In genomic region chr6:63923139-63923739, GRCh38 we compare ENCODE assay signal across 8 cellular contexts.
DNase-seq lines count a peak whose midpoint lies in the region; ATAC-seq and TF ChIP-seq lines count a peak whose summit lies in the region.

No MANE protein-coding gene starts in this region.

- H3K9me3 Mint-ChIP-seq in CD4-positive, alpha-beta T cell = no peaks in the 10 kb centered on the region
- no peaks in the 10 kb centered on the region for H3K9me3 Mint-ChIP-seq in endothelial cell (ENCODE audit: unreplicated experiment)
- H3K9me3 Mint-ChIP-seq in activated CD4-positive, alpha-beta T cell treated with anti-CD3 and anti-CD28 coated beads, Interleukin-2, amount 10 ng/mL, durations not matched to agents 24 days and 14 days = no peaks in the 10 kb centered on the region

- no peak overlapping the region for H3K4me3 Mint-ChIP-seq in CD4-positive, alpha-beta T cell
- H3K4me3 Mint-ChIP-seq in endothelial cell (ENCODE audit: unreplicated experiment) = no peak overlapping the region
- no peak overlapping the region for H3K4me3 Mint-ChIP-seq in activated CD4-positive, alpha-beta T cell treated with anti-CD3 and anti-CD28 coated beads, Interleukin-2, amount 10 ng/mL, durations not matched to agents 24 days and 14 days

- DNase-seq in CD4-positive, alpha-beta T cell = no peak
- DNase-seq in NOMO-1 treated with DMSO at 0.1 percent for 48 hours (lab: John Stamatoyannopoulos, UW; ENCODE audit: unreplicated experiment) (peak; percentile 37), endothelial cell (ENCODE audit: low spot score) (no peak), non-pigmented ciliary epithelial cell (ENCODE audit: low read depth) (peak; percentile 3)
- no peak for DNase-seq in activated CD4-positive, alpha-beta T cell treated with anti-CD3 and anti-CD28 coated beads, Interleukin-2, amount 10 ng/mL, durations not matched to agents 24 days and 14 days
- no peak for DNase-seq in activated CD8-positive, alpha-beta memory T cell treated with anti-CD3 and anti-CD28 coated beads for 24 hours

- no peaks in the 10 kb centered on the region for H3K36me3 Mint-ChIP-seq in CD4-positive, alpha-beta T cell (ENCODE audit: low read depth)
- no peaks in the 10 kb centered on the region for H3K36me3 Mint-ChIP-seq in endothelial cell (ENCODE audit: low read depth, unreplicated experiment)
- no peaks in the 10 kb centered on the region for H3K36me3 Mint-ChIP-seq in activated CD4-positive, alpha-beta T cell treated with anti-CD3 and anti-CD28 coated beads, Interleukin-2, amount 10 ng/mL, durations not matched to agents 24 days and 14 days (ENCODE audit: low read depth)

- CTCF ChIA-PET in CD4-positive, alpha-beta T cell (lab: Charles Lee) = no interaction called here

- H3K27ac Mint-ChIP-seq in CD4-positive, alpha-beta T cell = no peak overlapping the region
- no peak overlapping the region for H3K27ac Mint-ChIP-seq in endothelial cell (ENCODE audit: unreplicated experiment)
- no peak overlapping the region for H3K27ac Mint-ChIP-seq in activated CD4-positive, alpha-beta T cell treated with anti-CD3 and anti-CD28 coated beads, Interleukin-2, amount 10 ng/mL, durations not matched to agents 24 days and 14 days

- TF ChIP-seq CTCF in CD4-positive, alpha-beta T cell (IDR thresholded peaks at IDR 0.05) = peak; percentile 62
- TF ChIP-seq CTCF in endothelial cell (IDR thresholded peaks at IDR 0.05; ENCODE audit: unreplicated experiment) = peak; percentile 75

- no peaks in the 10 kb centered on the region for H3K9me3 ChIP-seq in CD4-positive, alpha-beta T cell (ENCODE audit: control insufficient read depth, low read length)

- no peak overlapping the region for H3K27ac ChIP-seq in CD4-positive, alpha-beta T cell (ENCODE audit: low read depth, low read length)

- H3K4me1 Mint-ChIP-seq in CD4-positive, alpha-beta T cell (ENCODE audit: low read depth) = no peaks in the 10 kb centered on the region
- peaks cover 9% of the 10 kb centered on the region for H3K4me1 Mint-ChIP-seq in endothelial cell (ENCODE audit: unreplicated experiment)
- no peaks in the 10 kb centered on the region for H3K4me1 Mint-ChIP-seq in activated CD4-positive, alpha-beta T cell treated with anti-CD3 and anti-CD28 coated beads, Interleukin-2, amount 10 ng/mL, durations not matched to agents 24 days and 14 days

- POLR2A ChIA-PET in CD4-positive, alpha-beta T cell (lab: Charles Lee) = no interaction called here

- peak; percentile 60 for ATAC-seq in CD4-positive, alpha-beta T cell (ENCODE audit: poor library complexity)
- ATAC-seq in GM18909 (IDR thresholded peaks at IDR 0.05; ENCODE audit: poor library complexity, unreplicated experiment) = peak; percentile 82
- peak; percentile 70 for ATAC-seq in HG03139 (IDR thresholded peaks at IDR 0.05; ENCODE audit: unreplicated experiment)

- H3K27me3 ChIP-seq in CD4-positive, alpha-beta T cell (ENCODE audit: control insufficient read depth, insufficient read depth, low read length) = no peaks in the 10 kb centered on the region

- peaks cover 18% of the 10 kb centered on the region for H3K27me3 Mint-ChIP-seq in CD4-positive, alpha-beta T cell
- peaks cover 4% of the 10 kb centered on the region for H3K27me3 Mint-ChIP-seq in endothelial cell (ENCODE audit: unreplicated experiment)
- H3K27me3 Mint-ChIP-seq in activated CD4-positive, alpha-beta T cell treated with anti-CD3 and anti-CD28 coated beads, Interleukin-2, amount 10 ng/mL, durations not matched to agents 24 days and 14 days = peaks cover 2% of the 10 kb centered on the region

- intact Hi-C loops in CD4-positive, alpha-beta T cell (cut with DNase I, micrococcal nuclease) = no loop called here
- intact Hi-C loops in activated CD4-positive, alpha-beta T cell treated with anti-CD3 and anti-CD28 coated beads, Interleukin-2, amount 10 ng/mL, durations not matched to agents 24 days and 14 days (cut with micrococcal nuclease) = no loop called here

Comparison
In these comparisons a context has a peak if more than half of its experiments do, and no peak if none do; other contexts are left out.
1. DNase-seq: peak in NOMO-1 treated with DMSO at 0.1 percent for 48 hours (single experiment) and non-pigmented ciliary epithelial cell (single experiment); none in CD4-positive, alpha-beta T cell (0 of 10), endothelial cell (single experiment), activated CD4-positive, alpha-beta T cell treated with anti-CD3 and anti-CD28 coated beads, Interleukin-2, amount 10 ng/mL, durations not matched to agents 24 days and 14 days (single experiment) and activated CD8-positive, alpha-beta memory T cell treated with anti-CD3 and anti-CD28 coated beads for 24 hours (single experiment).
2. Peak in every context shown above with its lines, with median percentiles within 50 percentile points of each other: ATAC-seq.